Comparison of ENCODE assay signal across 8 cellular contexts in the genomic region with DNA sequence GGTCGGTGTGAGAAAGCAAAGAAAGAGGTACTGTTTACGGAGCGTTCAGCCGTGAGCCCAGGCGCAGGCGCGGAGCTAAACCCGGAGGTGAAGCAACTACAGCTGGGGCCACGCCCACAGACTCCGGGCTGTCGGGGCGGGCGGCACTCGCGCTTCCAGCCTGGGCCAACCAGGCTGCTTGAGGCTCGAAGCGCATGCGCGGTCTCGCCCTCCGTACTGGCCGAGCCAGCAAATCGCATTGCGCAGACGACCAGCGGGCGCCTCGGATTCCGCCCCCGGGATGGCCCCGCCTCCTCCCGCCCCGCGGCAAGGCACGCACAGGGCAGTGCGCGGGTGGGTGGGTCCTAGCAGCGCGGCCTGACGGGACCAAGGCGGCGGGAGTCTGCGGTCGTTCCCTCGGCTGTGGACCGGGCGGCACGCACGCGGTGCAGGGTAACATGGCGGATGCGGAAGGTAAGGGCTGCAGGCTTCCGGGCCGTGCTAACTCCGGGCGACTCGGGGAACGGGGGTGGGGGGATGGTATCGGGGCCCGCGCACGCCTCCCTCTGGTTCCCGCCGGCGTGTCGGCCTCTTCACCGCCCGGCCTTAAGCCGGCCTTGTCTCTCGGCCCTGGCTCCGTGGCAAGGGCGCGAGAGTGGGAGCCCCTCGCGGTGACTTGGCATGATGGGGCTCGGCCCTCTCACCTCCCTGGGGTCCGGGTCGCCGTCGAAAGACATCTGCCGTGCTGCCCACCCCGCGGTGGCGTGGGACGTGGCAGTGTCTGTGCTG. TPM values are rescaled to one million over a fixed set of nuclear protein-coding genes. Genes with fewer than 3 reads are reported as not detected.
DNase-seq lines count a peak whose midpoint lies in the region; FAIRE-seq and TF ChIP-seq lines count a peak whose summit lies in the region.

A gene (plus strand): TSS at position 336 of the 768 bp plus-strand sequence. CDS start 102 bp downstream, at position 438.

- H3K9ac ChIP-seq in Loucy (ENCODE audit: low read depth, low read length, poor library complexity, severe bottlenecking) (peak within 1 kb of the TSS; percentile 86), neural cell (ENCODE audit: low read length) (peak within 1 kb of the TSS; percentile 63)

- DNase-seq in ELR (ENCODE audit: low read depth) (peak; percentile 93), H54 (ENCODE audit: insufficient read length, low spot score) (peak; percentile 90), fibroblast of the conjunctiva (ENCODE audit: low read depth) (peak; percentile 93), stomach (peak; percentile 96)
- peak; percentile 91 for DNase-seq in activated effector memory CD4-positive, alpha-beta T cell treated with Interleukin-2 at 50 U/mL for 16 hours

- TF ChIP-seq RAD21 in neural cell (conservative IDR thresholded peaks at IDR 0.05): no peak

- H3K4me1 ChIP-seq in Loucy (ENCODE audit: insufficient read depth, low read length, poor library complexity, severe bottlenecking): peaks cover 19% of the 10 kb centered on the region
- H3K4me1 ChIP-seq in stomach: peaks cover 4 to 15% (median 7%) of the 10 kb centered on the region in 4 donors

- 0 to 50% (median 13%) methylated on average over 5 to 85 of the region's 85 CpGs for WGBS in stomach, 5 donors

- intact Hi-C loops in stomach (cut with DNase I; ENCODE audit: low total_unique reads): no loop called here

- H3K4me2 ChIP-seq in Loucy (ENCODE audit: low read depth, low read length, poor library complexity, severe bottlenecking): peak within 1 kb of the TSS; percentile 89
- H3K4me2 ChIP-seq in neural cell (ENCODE audit: low read length): peak within 1 kb of the TSS; percentile 62

- H4K20me1 ChIP-seq in Loucy (ENCODE audit: insufficient read depth, low read length, poor library complexity, severe bottlenecking): peaks cover 22% of the 10 kb centered on the region
- no peaks in the 10 kb centered on the region for H4K20me1 ChIP-seq in neural cell (ENCODE audit: insufficient read depth)

- H2AFZ ChIP-seq in Loucy (ENCODE audit: low read length) (peak within 1 kb of the TSS; percentile 84), neural cell (ENCODE audit: low read depth, low read length) (peak within 1 kb of the TSS; percentile 76)

- TF ChIP-seq CTCF in Loucy (conservative IDR thresholded peaks at IDR 0.05; ENCODE audit: low read length) (peak; percentile 20; the same call in 1 of the 2 replicates), neural cell (IDR thresholded peaks at IDR 0.05; ENCODE audit: poor library complexity, severe bottlenecking) (peak; percentile 31), stomach (IDR thresholded peaks at IDR 0.05) (peak in 1 of 7 experiments; percentile 13)

- peak; percentile 72 for TF ChIP-seq POLR2A in H54 (IDR thresholded peaks at IDR 0.05; ENCODE audit: low read depth, low read length)
- peak; percentile 71 for TF ChIP-seq POLR2A in Raji (IDR thresholded peaks at IDR 0.05; ENCODE audit: insufficient read depth, low read depth, low read length)
- TF ChIP-seq POLR2A in stomach (IDR thresholded peaks at IDR 0.05): no peak

- FAIRE-seq in H54 (lab: Jason Lieb, UNC): peak; percentile 74

- H3K9me3 ChIP-seq in Loucy (ENCODE audit: insufficient read depth, low read depth, low read length) (no peaks in the 10 kb centered on the region), neural cell (ENCODE audit: low read length) (no peaks in the 10 kb centered on the region), stomach (no peaks in the 10 kb centered on the region)

- peaks cover 47% of the 10 kb centered on the region for H3K79me2 ChIP-seq in Loucy (ENCODE audit: insufficient read depth, low read length)
- H3K79me2 ChIP-seq in neural cell (replicated peaks; ENCODE audit: insufficient read depth, low read length): no peaks in the 10 kb centered on the region

- H3F3A ChIP-seq in Loucy (ENCODE audit: low read depth): no peaks in the 10 kb centered on the region
- H3F3A ChIP-seq in neural cell (ENCODE audit: insufficient read depth, low read length, poor library complexity, severe bottlenecking): no peaks in the 10 kb centered on the region

- peak within 1 kb of the TSS; percentile 83 for H3K4me3 ChIP-seq in Loucy (ENCODE audit: low read length, poor library complexity, severe bottlenecking)
- H3K4me3 ChIP-seq in neural cell (ENCODE audit: low read length): peak within 1 kb of the TSS; percentile 86
- H3K4me3 ChIP-seq in stomach: peak within 1 kb of the TSS; percentile 59 to 83 (median 72)

- H3K9me2 ChIP-seq in Loucy (replicated peaks; ENCODE audit: low read depth, low read length) (no peaks in the 10 kb centered on the region), neural cell (ENCODE audit: insufficient read depth, low read length) (no peaks in the 10 kb centered on the region)

- H3K27me3 ChIP-seq in Loucy (ENCODE audit: insufficient read depth, low read length, poor library complexity, severe bottlenecking): no peaks in the 10 kb centered on the region
- H3K27me3 ChIP-seq in neural cell (ENCODE audit: insufficient read depth, low read depth, low read length): no peaks in the 10 kb centered on the region
- no peaks in the 10 kb centered on the region for H3K27me3 ChIP-seq in stomach

- TF ChIP-seq EP300 in neural cell (conservative IDR thresholded peaks at IDR 0.05; ENCODE audit: poor library complexity, severe bottlenecking) (no peak), stomach (IDR thresholded peaks at IDR 0.05) (no peak)

- H3K36me3 ChIP-seq in Loucy (ENCODE audit: insufficient read depth, low read length) (peaks cover 29% of the 10 kb centered on the region), neural cell (ENCODE audit: insufficient read depth, low read length) (no peaks in the 10 kb centered on the region), stomach (peaks cover 0 to 29% (median 25%) of the 10 kb centered on the region in 4 donors)

- H3K27ac ChIP-seq in neural cell (ENCODE audit: low read length) (peak within 1 kb of the TSS; percentile 80), stomach (peak within 1 kb of the TSS; percentile 80 to 89 (median 82))

TF ChIP-seq in neural cell, 6 proteins besides CTCF, POLR2A, EP300 and RAD21:
- peak; percentile 31 for TF ChIP-seq TAF1 (IDR thresholded peaks at IDR 0.05; ENCODE audit: low read depth)
- TF ChIP-seq EZH2 (IDR thresholded peaks at IDR 0.05; ENCODE audit: borderline replicate concordance, insufficient read depth, low read length, poor library complexity, severe bottlenecking): no peak
- TF ChIP-seq SMC3 (conservative IDR thresholded peaks at IDR 0.05; ENCODE audit: poor library complexity): no peak
- TF ChIP-seq MXI1 (conservative IDR thresholded peaks at IDR 0.05; ENCODE audit: poor library complexity, severe bottlenecking): peak; percentile 59
- TF ChIP-seq, protein P1, sequence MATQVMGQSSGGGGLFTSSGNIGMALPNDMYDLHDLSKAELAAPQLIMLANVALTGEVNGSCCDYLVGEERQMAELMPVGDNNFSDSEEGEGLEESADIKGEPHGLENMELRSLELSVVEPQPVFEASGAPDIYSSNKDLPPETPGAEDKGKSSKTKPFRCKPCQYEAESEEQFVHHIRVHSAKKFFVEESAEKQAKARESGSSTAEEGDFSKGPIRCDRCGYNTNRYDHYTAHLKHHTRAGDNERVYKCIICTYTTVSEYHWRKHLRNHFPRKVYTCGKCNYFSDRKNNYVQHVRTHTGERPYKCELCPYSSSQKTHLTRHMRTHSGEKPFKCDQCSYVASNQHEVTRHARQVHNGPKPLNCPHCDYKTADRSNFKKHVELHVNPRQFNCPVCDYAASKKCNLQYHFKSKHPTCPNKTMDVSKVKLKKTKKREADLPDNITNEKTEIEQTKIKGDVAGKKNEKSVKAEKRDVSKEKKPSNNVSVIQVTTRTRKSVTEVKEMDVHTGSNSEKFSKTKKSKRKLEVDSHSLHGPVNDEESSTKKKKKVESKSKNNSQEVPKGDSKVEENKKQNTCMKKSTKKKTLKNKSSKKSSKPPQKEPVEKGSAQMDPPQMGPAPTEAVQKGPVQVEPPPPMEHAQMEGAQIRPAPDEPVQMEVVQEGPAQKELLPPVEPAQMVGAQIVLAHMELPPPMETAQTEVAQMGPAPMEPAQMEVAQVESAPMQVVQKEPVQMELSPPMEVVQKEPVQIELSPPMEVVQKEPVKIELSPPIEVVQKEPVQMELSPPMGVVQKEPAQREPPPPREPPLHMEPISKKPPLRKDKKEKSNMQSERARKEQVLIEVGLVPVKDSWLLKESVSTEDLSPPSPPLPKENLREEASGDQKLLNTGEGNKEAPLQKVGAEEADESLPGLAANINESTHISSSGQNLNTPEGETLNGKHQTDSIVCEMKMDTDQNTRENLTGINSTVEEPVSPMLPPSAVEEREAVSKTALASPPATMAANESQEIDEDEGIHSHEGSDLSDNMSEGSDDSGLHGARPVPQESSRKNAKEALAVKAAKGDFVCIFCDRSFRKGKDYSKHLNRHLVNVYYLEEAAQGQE (IDR thresholded peaks at IDR 0.05; ENCODE audit: borderline replicate concordance): peak; percentile 1
- TF ChIP-seq POLR2AphosphoS5 (IDR thresholded peaks at IDR 0.05): no peak

RNA-seq across cellular contexts. Expression of the gene that starts here (rescaled TPM):
- 31.3 and 32.1 TPM in 2 replicates for polyA plus RNA-seq in neural cell
- 27.5 and 28.8 TPM in 2 replicates for polyA minus RNA-seq in neural cell
- 100 to 1,000 TPM in 1 of 5 donors, 10 to 100 TPM in 3, 1 to 10 TPM in 1; 5.8 to 113 (median 37.6) TPM for total RNA-seq in stomach
- polyA plus RNA-seq in stomach: 10 to 100 TPM; 20.5 to 25.5 (median 24.0) TPM

Comparison
In these comparisons a context has a peak if more than half of its experiments do, and no peak if none do; other contexts are left out.
1. Peak in every context shown above with its lines: DNase-seq, H3K4me3 ChIP-seq and H3K27ac ChIP-seq.
2. POLR2A ChIP-seq: peak in H54 (single experiment) and Raji (single experiment); none in stomach (0 of 4).